8 cellular contexts compared by ENCODE assay signal in genomic region chr17:42112552-42113176, GRCh38. TPM values are rescaled to one million over a fixed set of nuclear protein-coding genes. Genes with fewer than 3 reads are reported as not detected.
DNase-seq lines count a peak whose midpoint lies in the region; ATAC-seq and TF ChIP-seq lines count a peak whose summit lies in the region.

Gene DHX58, minus strand, starts transcription at chr17:42112714. Its CDS starts 822 bp downstream, at chr17:42111892.

- TF ChIP-seq CTCF in glutamatergic neuron (IDR thresholded peaks at IDR 0.05; ENCODE audit: partially characterized antibody, unreplicated experiment) = no peak

- ATAC-seq in HG03457 (IDR thresholded peaks at IDR 0.05; ENCODE audit: unreplicated experiment) (peak; percentile 39), Right ventricle myocardium inferior (peak; percentile 86), sciatic nerve (peak; percentile 94)

- DNase-seq in Ammon's horn (ENCODE audit: low spot score) = peak; percentile 91
- DNase-seq in GM19240 (ENCODE audit: insufficient read length, low spot score) = peak; percentile 89
- peak; percentile 61 to 64 for DNase-seq in SJSA1 (ENCODE audit: low read depth in 1 of 2, low spot score in 2 of 2)
- DNase-seq in activated naive CD4-positive, alpha-beta T cell treated with anti-CD3 and anti-CD28 coated beads, Interleukin-2, amount 50 U/mL, for 16 hours = peak; percentile 79
- DNase-seq in Right ventricle myocardium inferior (ENCODE audit: missing footprints) = peak; percentile 83
- peak; percentile 86 for DNase-seq in sciatic nerve (ENCODE audit: low spot score)
- no peak for DNase-seq in glutamatergic neuron

- H3K4me1 Mint-ChIP-seq in glutamatergic neuron (ENCODE audit: low read depth, unreplicated experiment) = peaks cover 3% of the 10 kb centered on the region

- peak within 1 kb of the TSS; percentile 39 for H3K4me3 ChIP-seq in SJSA1

- H3K4me3 Mint-ChIP-seq in glutamatergic neuron (ENCODE audit: unreplicated experiment) = no peak within 1 kb of the TSS

- H3K36me3 Mint-ChIP-seq in glutamatergic neuron (ENCODE audit: unreplicated experiment) = no peaks in the 10 kb centered on the region

- H3K4me1 ChIP-seq in SJSA1 (replicated peaks) = peaks cover 17% of the 10 kb centered on the region

- H3K27me3 Mint-ChIP-seq in glutamatergic neuron (ENCODE audit: unreplicated experiment) = peaks cover 6% of the 10 kb centered on the region

- peaks cover 27% of the 10 kb centered on the region for H3K36me3 ChIP-seq in SJSA1

- H3K9me3 ChIP-seq in SJSA1 (replicated peaks) = no peaks in the 10 kb centered on the region

- H3K27ac Mint-ChIP-seq in glutamatergic neuron (ENCODE audit: unreplicated experiment) = no peak within 1 kb of the TSS

- intact Hi-C loops in Right ventricle myocardium inferior (cut with DNase I) (no loop called here), sciatic nerve (cut with DNase I) (loop anchor here (5.0 kb wide), 2 partner anchors 45 to 85 kb away; no protein-coding TSS in a partner anchor)

- H3K9me3 Mint-ChIP-seq in glutamatergic neuron (ENCODE audit: unreplicated experiment) = peaks cover 2% of the 10 kb centered on the region

- peak within 1 kb of the TSS; percentile 64 for H3K27ac ChIP-seq in SJSA1

- H3K27me3 ChIP-seq in SJSA1 (replicated peaks) = no peaks in the 10 kb centered on the region

RNA-seq across cellular contexts. Expression of gene DHX58, which starts in this region (rescaled TPM):
- 0.85 and 1.4 TPM in 2 replicates for total RNA-seq in SJSA1 (2014; rRNA removed; shearing (Covaris generic))
- total RNA-seq in Right ventricle myocardium inferior (5.0 TPM), sciatic nerve (24.8 TPM), glutamatergic neuron (ENCODE audit: unreplicated experiment) (0.42 TPM)

Comparison
In these comparisons a context has a peak if more than half of its experiments do, and no peak if none do; other contexts are left out.
1. ATAC-seq: peak in every context shown above with its lines; median percentile 94 in sciatic nerve; 86 in Right ventricle myocardium inferior; 39 in HG03457.